In the genomic region with DNA sequence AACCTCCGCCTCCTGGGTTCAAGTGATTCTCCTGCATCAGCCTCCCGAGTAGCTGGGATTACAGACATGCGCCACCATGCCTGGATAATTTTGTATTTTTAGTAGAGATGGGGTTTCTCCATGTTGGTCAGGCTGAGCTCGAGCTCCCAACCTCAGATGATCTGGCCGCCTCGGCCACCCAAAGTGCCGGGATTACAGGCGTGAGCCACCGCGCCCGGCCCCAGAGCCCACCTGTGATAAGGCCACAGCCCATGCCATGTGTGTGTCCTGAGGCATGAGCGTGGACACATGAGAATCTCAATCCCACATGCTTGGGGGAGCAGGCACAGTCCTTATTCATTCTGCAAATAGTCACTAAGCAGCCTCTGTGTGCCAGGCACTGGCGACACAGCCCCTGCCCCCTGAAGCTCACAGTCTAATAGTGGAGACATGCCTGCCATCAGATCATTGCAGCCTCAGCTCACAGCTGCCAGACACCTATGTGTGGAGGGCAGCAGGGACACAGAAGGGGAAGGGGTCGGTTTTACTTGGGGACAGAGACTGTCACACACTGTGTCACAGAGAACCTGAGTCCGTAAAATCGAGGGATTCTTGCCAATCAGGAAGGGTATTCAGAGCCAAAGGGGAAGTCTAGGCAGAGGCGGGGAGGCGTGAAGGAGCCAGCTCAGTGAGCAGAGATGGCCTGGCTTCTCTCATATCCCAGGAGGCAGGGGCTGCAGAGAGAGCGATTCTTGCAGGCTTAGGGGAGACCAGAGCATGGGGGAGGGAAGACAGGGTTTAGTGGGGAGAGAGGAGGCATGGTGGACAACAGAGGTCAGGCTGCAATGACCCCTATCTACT, we compare ENCODE assay signal across 9 cellular contexts. TPM values are rescaled to one million over a fixed set of nuclear protein-coding genes. Genes with fewer than 3 reads are reported as not detected.
A peak's percentile ranks its signal among the peaks of the same experiment; 100 is the strongest.
DNase-seq lines count a peak whose midpoint lies in the region; FAIRE-seq and TF ChIP-seq lines count a peak whose summit lies in the region.
"Had no signal": no experiment of that assay in that cellular context is flagged by ENCODE, and none has a peak within 500 bp of the region (broad histone marks: within the 10 kb centered on the region; RNA-seq: fewer than 3 reads in every experiment).

No MANE protein-coding gene starts in this region.

- H3K36me3 ChIP-seq in adipocyte (ENCODE audit: control insufficient read depth, insufficient read depth, low read length, severe bottlenecking) (no peaks in the 10 kb centered on the region), mesenchymal stem cell (ENCODE audit: control insufficient read depth in 1 of 2, insufficient read depth in 2 of 2, low read depth in 1 of 2, low read length in 2 of 2) (no peaks in the 10 kb centered on the region), spleen (no peaks in the 10 kb centered on the region)

- H2BK12ac ChIP-seq in mesenchymal stem cell (ENCODE audit: low read length in 2 of 2): no peak overlapping the region

- intact Hi-C loops in activated T-helper 2 cell treated with anti-CD3 and anti-CD28 coated beads, Interferon-gamma antibody, Interleukin-2, Interleukin-4, amounts not matched to agents 10 μg/mL and 5 μg/mL and 100 μg/mL, durations not matched to agents 14 hours and 24 hours and 36 hours (cut with micrococcal nuclease): loop anchor here (5.0 kb wide), 1 partner anchor 143 kb away; no protein-coding TSS in a partner anchor
- intact Hi-C loops in spleen (cut with DNase I; ENCODE audit: low total_unique reads): loop anchor here (10.0 kb wide), 1 partner anchor 70 kb away; no protein-coding TSS in a partner anchor

- no peak overlapping the region for H2AK5ac ChIP-seq in mesenchymal stem cell (ENCODE audit: low read length, severe bottlenecking)

- H3K9me3 ChIP-seq in adipocyte (ENCODE audit: control insufficient read depth, low read length) (no peaks in the 10 kb centered on the region), mesenchymal stem cell (ENCODE audit: control insufficient read depth, low read length) (no peaks in the 10 kb centered on the region), spleen (no peaks in the 10 kb centered on the region)

- 90% methylated on average over 19 of the region's 19 CpGs for WGBS in mesenchymal stem cell
- WGBS in spleen, 5 donors: 79 to 86% (median 85%) methylated on average over 18 to 19 of the region's 19 CpGs

- H2BK120ac ChIP-seq in mesenchymal stem cell (ENCODE audit: low read depth, low read length): no peak overlapping the region

- H3K4me1 ChIP-seq in adipocyte (ENCODE audit: control insufficient read depth, insufficient read depth, low read length): peaks cover 10% of the 10 kb centered on the region
- peaks cover 29% of the 10 kb centered on the region for H3K4me1 ChIP-seq in mesenchymal stem cell (ENCODE audit: control insufficient read depth, insufficient read depth, low read depth, low read length)
- peaks cover 0 to 18% (median 7%) of the 10 kb centered on the region in 6 donors for H3K4me1 ChIP-seq in spleen

- H3K27me3 Mint-ChIP-seq in activated T-helper 2 cell treated with anti-CD3 and anti-CD28 coated beads, Interferon-gamma antibody, Interleukin-2, Interleukin-4, amounts not matched to agents 10 μg/mL and 5 μg/mL and 100 μg/mL, durations not matched to agents 14 hours and 24 hours and 36 hours (ENCODE audit: low read depth): peaks cover 28% of the 10 kb centered on the region

- no peak overlapping the region for H3K27ac ChIP-seq in mesenchymal stem cell (ENCODE audit: low read length, poor library complexity, severe bottlenecking)
- H3K27ac ChIP-seq in spleen: no peak overlapping the region
- H3K27ac ChIP-seq: PC-9 had no signal

- peak overlapping the region; percentile 60 for H4K8ac ChIP-seq in mesenchymal stem cell (ENCODE audit: low read length)

- TF ChIP-seq POLR2A in spleen (IDR thresholded peaks at IDR 0.05): no peak

- no peak overlapping the region for H2BK15ac ChIP-seq in mesenchymal stem cell (ENCODE audit: low read depth, poor library complexity, severe bottlenecking)

- peak overlapping the region; percentile 10 for H2AFZ ChIP-seq in mesenchymal stem cell (ENCODE audit: low read depth, low read length)
- H2AFZ ChIP-seq: PC-9 had no signal

- H3K4me2 ChIP-seq in mesenchymal stem cell (ENCODE audit: low read length, poor library complexity, severe bottlenecking): no peak overlapping the region
- H3K4me2 ChIP-seq: PC-9 had no signal

- peak; percentile 57 for FAIRE-seq in HTR-8/SVneo (lab: Jason Lieb, UNC)
- peak; percentile 76 for FAIRE-seq in urothelium cell line (lab: Jason Lieb, UNC)

- H4K91ac ChIP-seq in mesenchymal stem cell (ENCODE audit: low read length): peak overlapping the region; percentile 60

- no peak overlapping the region for H3K23ac ChIP-seq in mesenchymal stem cell (ENCODE audit: low read length in 2 of 2)

- peak overlapping the region; percentile 46 for H3K9ac ChIP-seq in adipocyte (ENCODE audit: low read length)
- H3K9ac ChIP-seq in mesenchymal stem cell (ENCODE audit: low read length): no peak overlapping the region

- H3K79me1 ChIP-seq in mesenchymal stem cell (replicated peaks; ENCODE audit: low read length, poor library complexity, severe bottlenecking): no peaks in the 10 kb centered on the region

- no peaks in the 10 kb centered on the region for H3K9me3 Mint-ChIP-seq in activated T-helper 2 cell treated with anti-CD3 and anti-CD28 coated beads, Interferon-gamma antibody, Interleukin-2, Interleukin-4, amounts not matched to agents 10 μg/mL and 5 μg/mL and 100 μg/mL, durations not matched to agents 14 hours and 24 hours and 36 hours
- H3K9me3 Mint-ChIP-seq: H9 had no signal

- no peak overlapping the region for H3K18ac ChIP-seq in mesenchymal stem cell (ENCODE audit: low read depth in 1 of 2, low read length in 2 of 2)

- H3K4me3 ChIP-seq in adipocyte (ENCODE audit: low read length) (no peak overlapping the region), mesenchymal stem cell (ENCODE audit: insufficient read depth in 1 of 2, low read depth in 1 of 2, low read length in 2 of 2) (no peak overlapping the region), spleen (no peak overlapping the region)
- H3K4me3 ChIP-seq: PC-9 had no signal

- H3K4ac ChIP-seq in mesenchymal stem cell (ENCODE audit: low read depth in 1 of 2, low read length in 2 of 2): peak overlapping the region in 1 of 2 experiments; percentile 21

- H3K4me1 Mint-ChIP-seq in activated T-helper 2 cell treated with anti-CD3 and anti-CD28 coated beads, Interferon-gamma antibody, Interleukin-2, Interleukin-4, amounts not matched to agents 10 μg/mL and 5 μg/mL and 100 μg/mL, durations not matched to agents 14 hours and 24 hours and 36 hours (ENCODE audit: low read depth): peaks cover 2% of the 10 kb centered on the region

- DNase-seq in HTR-8/SVneo (ENCODE audit: insufficient read length, low spot score): no peak
- no peak for DNase-seq in adipocyte (ENCODE audit: low read depth)
- DNase-seq in mesenchymal stem cell: no peak
- no peak for DNase-seq in urothelium cell line (ENCODE audit: low spot score)
- no peak for DNase-seq in activated T-helper 2 cell treated with anti-CD3 and anti-CD28 coated beads, Interferon-gamma antibody, Interleukin-2, Interleukin-4, amounts not matched to agents 10 μg/mL and 5 μg/mL and 100 μg/mL, durations not matched to agents 14 hours and 24 hours and 36 hours (ENCODE audit: low spot score)
- no peak for DNase-seq in spleen
- no peak for DNase-seq in A172 (ENCODE audit: low spot score)

- no peaks in the 10 kb centered on the region for H3K27me3 ChIP-seq in adipocyte (replicated peaks; ENCODE audit: control insufficient read depth, insufficient read depth, low read length)
- H3K27me3 ChIP-seq in mesenchymal stem cell (ENCODE audit: control insufficient read depth in 1 of 2, insufficient read depth in 1 of 2, low read length in 2 of 2): peaks cover 12 to 17% of the 10 kb centered on the region in 2 experiments
- H3K27me3 ChIP-seq in spleen (replicated peaks in 1 of 7): peaks cover 0 to 86% (median 26%) of the 10 kb centered on the region in 7 donors

- no peak overlapping the region for H2BK5ac ChIP-seq in mesenchymal stem cell (ENCODE audit: low read depth, low read length, poor library complexity, severe bottlenecking)

- peak overlapping the region in 1 of 2 experiments; percentile 26 for H3K14ac ChIP-seq in mesenchymal stem cell (ENCODE audit: low read length in 2 of 2)

- TF ChIP-seq CTCF in spleen (IDR thresholded peaks at IDR 0.05 in 8 of 11, conservative IDR thresholded peaks at IDR 0.05 in 3 of 11): no peak

- H3K4me3 Mint-ChIP-seq in activated T-helper 2 cell treated with anti-CD3 and anti-CD28 coated beads, Interferon-gamma antibody, Interleukin-2, Interleukin-4, amounts not matched to agents 10 μg/mL and 5 μg/mL and 100 μg/mL, durations not matched to agents 14 hours and 24 hours and 36 hours (ENCODE audit: low read depth): no peak overlapping the region
- H3K4me3 Mint-ChIP-seq: H9 had no signal

- H3K27ac Mint-ChIP-seq in activated T-helper 2 cell treated with anti-CD3 and anti-CD28 coated beads, Interferon-gamma antibody, Interleukin-2, Interleukin-4, amounts not matched to agents 10 μg/mL and 5 μg/mL and 100 μg/mL, durations not matched to agents 14 hours and 24 hours and 36 hours: no peak overlapping the region
- H3K27ac Mint-ChIP-seq: H9 had no signal

- H3K36me3 Mint-ChIP-seq in activated T-helper 2 cell treated with anti-CD3 and anti-CD28 coated beads, Interferon-gamma antibody, Interleukin-2, Interleukin-4, amounts not matched to agents 10 μg/mL and 5 μg/mL and 100 μg/mL, durations not matched to agents 14 hours and 24 hours and 36 hours (ENCODE audit: low read depth): no peaks in the 10 kb centered on the region

RNA-seq across cellular contexts. Expression of a gene that starts 9.4 kb away (rescaled TPM):
- polyA plus RNA-seq in mesenchymal stem cell (2013, experiment 1 of 2): 2.5 TPM
- 2.5 TPM for polyA plus RNA-seq in mesenchymal stem cell (2013, experiment 2 of 2)
- total RNA-seq in activated T-helper 2 cell treated with anti-CD3 and anti-CD28 coated beads, Interferon-gamma antibody, Interleukin-2, Interleukin-4, amounts not matched to agents 10 μg/mL and 5 μg/mL and 100 μg/mL, durations not matched to agents 14 hours and 24 hours and 36 hours: not detected in 2 replicates
- 10 to 100 TPM; 28.4 to 37.1 (median 32.0) TPM for total RNA-seq in spleen
- 10 to 100 TPM in 2 of 3 donors, 1 to 10 TPM in 1; 8.6 to 16.6 (median 15.2) TPM for polyA plus RNA-seq in spleen
- 28.1 and 35.0 TPM in 2 replicates for total RNA-seq in A172 (2014; rRNA removed; shearing (Covaris generic))

Comparison
In these comparisons a context has a peak if more than half of its experiments do, and no peak if none do; other contexts are left out.
1. RNA of a gene that starts 9.4 kb away (total RNA-seq): 28.4 to 37.1 TPM in spleen and 28.1 to 35.0 TPM in A172; not detected in activated T-helper 2 cell treated with anti-CD3 and anti-CD28 coated beads, Interferon-gamma antibody, Interleukin-2, Interleukin-4, amounts not matched to agents 10 μg/mL and 5 μg/mL and 100 μg/mL, durations not matched to agents 14 hours and 24 hours and 36 hours; every median in the first group is over 10 times any median in the second.